ENCODE assay signal across 24 cellular contexts in genomic region chr16:85954927-85955539, GRCh38. TPM values are rescaled to one million over a fixed set of nuclear protein-coding genes. Genes with fewer than 3 reads are reported as not detected.
DNase-seq lines count a peak whose midpoint lies in the region; ATAC-seq, FAIRE-seq and TF ChIP-seq lines count a peak whose summit lies in the region.
"Had no signal": no experiment of that assay in that cellular context is flagged by ENCODE, and none has a peak within 500 bp of the region (broad histone marks: within the 10 kb centered on the region; RNA-seq: fewer than 3 reads in every experiment).

No MANE protein-coding gene starts in this region.

- H3K4me3 Mint-ChIP-seq in IgD-negative memory B cell (peak overlapping the region in 3 of 4 donors; percentile 34 to 87 (median 84)), chondrocyte (ENCODE audit: unreplicated experiment) (no peak overlapping the region)

- H3K9me3 ChIP-seq in lower lobe of right lung, result no peaks in the 10 kb centered on the region
- H3K9me3 ChIP-seq: Caco-2 had no signal

- no peaks in the 10 kb centered on the region for H3K36me3 ChIP-seq in lower lobe of right lung

- peaks cover 2% of the 10 kb centered on the region for H3K27me3 Mint-ChIP-seq in IgD-negative memory B cell
- H3K27me3 Mint-ChIP-seq in chondrocyte (ENCODE audit: low read depth), result peaks cover 52% of the 10 kb centered on the region

- H3K27ac Mint-ChIP-seq in IgD-negative memory B cell (peak overlapping the region in 1 of 3 donors; percentile 69), chondrocyte (ENCODE audit: unreplicated experiment) (no peak overlapping the region)
- H3K27ac Mint-ChIP-seq: CD4-positive, CD25-positive, alpha-beta regulatory T cell had no signal

- no peaks in the 10 kb centered on the region for H3K4me1 ChIP-seq in lower lobe of right lung
- H3K4me1 ChIP-seq: Caco-2 had no signal

- DNase-seq in GM12891 (ENCODE audit: insufficient read length, low spot score) (no peak), chondrocyte (ENCODE audit: low spot score) (peak; percentile 69), lower lobe of right lung (no peak), kidney tubule cell (ENCODE audit: low spot score) (no peak), AML-193 (lab: John Stamatoyannopoulos, UW) (no peak)
- DNase-seq in stimulated activated naive CD8-positive, alpha-beta T cell treated with anti-CD3 and anti-CD28 coated beads, Interleukin-15, Interleukin-2, amounts not matched to agents 100 U/mL and 50 U/mL, for 24 hours, result no peak
- DNase-seq: ACHN; Caco-2; CD4-positive, CD25-positive, alpha-beta regulatory T cell; NCI-H1048; NCI-H1436 treated with DMSO at 0.1 percent for 48 hours; NCI-H2029; NCI-H2171; NCI-H526; PC-9; SIG-M5 had no signal

- FAIRE-seq in GM12891 (lab: Jason Lieb, UNC), result peak; percentile 20
- FAIRE-seq: G401.6, H1, HepG2 had no signal

- intact Hi-C loops in lower lobe of right lung (cut with DNase I), result no loop called here

- H3K4me1 Mint-ChIP-seq in IgD-negative memory B cell (peaks cover 19 to 33% (median 32%) of the 10 kb centered on the region in 3 donors), chondrocyte (ENCODE audit: low read depth) (no peaks in the 10 kb centered on the region)

- H3K27ac ChIP-seq in lower lobe of right lung, result no peak overlapping the region
- H3K27ac ChIP-seq: KMS-11, PC-9, RWPE1 had no signal

- TF ChIP-seq CTCF in chondrocyte (IDR thresholded peaks at IDR 0.05), result no peak
- TF ChIP-seq CTCF in lower lobe of right lung (IDR thresholded peaks at IDR 0.05), result no peak

- H3K9me3 Mint-ChIP-seq in IgD-negative memory B cell, result no peaks in the 10 kb centered on the region
- no peaks in the 10 kb centered on the region for H3K9me3 Mint-ChIP-seq in chondrocyte (ENCODE audit: low read depth)

- H3K36me3 Mint-ChIP-seq in IgD-negative memory B cell, result no peaks in the 10 kb centered on the region
- H3K36me3 Mint-ChIP-seq in chondrocyte (ENCODE audit: low read depth), result no peaks in the 10 kb centered on the region
- H3K36me3 Mint-ChIP-seq: CD4-positive, CD25-positive, alpha-beta regulatory T cell had no signal

- no peaks in the 10 kb centered on the region for H3K27me3 ChIP-seq in lower lobe of right lung (ENCODE audit: low read depth)

- ATAC-seq in stimulated activated naive CD8-positive, alpha-beta T cell treated with anti-CD3 and anti-CD28 coated beads, Interleukin-15, Interleukin-2, amounts not matched to agents 100 U/mL and 50 U/mL, for 24 hours, result peak; percentile 29
- ATAC-seq in lower lobe of right lung, result no peak
- ATAC-seq: HepG2, SK-N-SH treated with all-trans-retinoic acid at 6 μM for 48 hours had no signal

- no peak for TF ChIP-seq POLR2A in GM12891 (IDR thresholded peaks at IDR 0.05; ENCODE audit: low read depth, low read length)

- H3K4me3 ChIP-seq in lower lobe of right lung, result no peak overlapping the region
- H3K4me3 ChIP-seq: PC-9 had no signal

TF ChIP-seq in GM12891, 5 proteins besides CTCF, POLR2A, EP300 and RAD21:
- no peak for TF ChIP-seq TAF1 (IDR thresholded peaks at IDR 0.05; ENCODE audit: low read depth, low read length)
- no peak for TF ChIP-seq POLR2AphosphoS5 (IDR thresholded peaks at IDR 0.05; ENCODE audit: low read depth, low read length)

RNA-seq across cellular contexts. Expression of gene IRF8, which starts 56.1 kb away (rescaled TPM):
- polyA plus RNA-seq in GM12891 (2012; ENCODE audit: low read depth, missing spikeins), result 111 TPM
- 718 TPM for polyA plus RNA-seq in IgD-negative memory B cell
- total RNA-seq in chondrocyte (not detected in 3 replicates), lower lobe of right lung (67.9 TPM)
- total RNA-seq: HepG2, MCF 10A, PC-9 had no signal
- polyA plus RNA-seq: HepG2 had no signal

Comparison
In these comparisons a context has a peak if more than half of its experiments do, and no peak if none do; other contexts are left out.
1. RNA of gene IRF8, which starts 56.1 kb away (total RNA-seq): 67.9 TPM in lower lobe of right lung (single experiment); not detected in chondrocyte; every median in the first group is over 10 times any median in the second.